19 cellular contexts compared by ENCODE assay signal in genomic region chr7:144325868-144326267, GRCh38. TPM values are rescaled to one million over a fixed set of nuclear protein-coding genes. Genes with fewer than 3 reads are reported as not detected.
A peak's percentile ranks its signal among the peaks of the same experiment; 100 is the strongest.
DNase-seq lines count a peak whose midpoint lies in the region; ATAC-seq, FAIRE-seq and TF ChIP-seq lines count a peak whose summit lies in the region.
"Not testable (repeated sequence)": the region's sequence is repeated elsewhere in the genome, so short reads cannot be mapped to it uniquely, and the experiment has no call there.
"Had no signal": no experiment of that assay in that cellular context is flagged by ENCODE, and none has a peak within 500 bp of the region (broad histone marks: within the 10 kb centered on the region; RNA-seq: fewer than 3 reads in every experiment).

No MANE protein-coding gene starts in this region.

- H3K27ac Mint-ChIP-seq in WTC11, result not testable (repeated sequence)

- H3K27me3 Mint-ChIP-seq in WTC11 (ENCODE audit: low read depth), result not testable (repeated sequence)

- H3K4me3 ChIP-seq in RWPE2 (ENCODE audit: severe bottlenecking); lower lobe of right lung: not testable (repeated sequence)

- H3K4me3 Mint-ChIP-seq in WTC11, result not testable (repeated sequence)

- not testable (repeated sequence) for TF ChIP-seq POLR2A in GM12891 (IDR thresholded peaks at IDR 0.05; ENCODE audit: low read depth, low read length)

- not testable (repeated sequence) for TF ChIP-seq RAD21 in Ishikawa (IDR thresholded peaks at IDR 0.05; ENCODE audit: low read depth)

- peak; percentile 71 for FAIRE-seq in GM12891 (lab: Jason Lieb, UNC)

- not testable (repeated sequence) for ATAC-seq in RWPE2 (ENCODE audit: low read depth); WTC11; Right ventricle myocardium inferior; left ventricle myocardium superior; lower lobe of right lung

- intact Hi-C loops in Right ventricle myocardium inferior (cut with DNase I); left ventricle myocardium superior (cut with micrococcal nuclease); lower lobe of right lung (cut with DNase I); posterior vena cava (cut with DNase I): not testable (repeated sequence)

- not testable (repeated sequence) for H3K4me1 Mint-ChIP-seq in WTC11

- not testable (repeated sequence) for H3K27ac ChIP-seq in RWPE2 (ENCODE audit: poor library complexity, severe bottlenecking); lower lobe of right lung

- not testable (repeated sequence) for H3K36me3 Mint-ChIP-seq in WTC11

- not testable (repeated sequence) for H3K9me3 ChIP-seq in RWPE2 (ENCODE audit: severe bottlenecking); lower lobe of right lung

- not testable (repeated sequence) for H3K36me3 ChIP-seq in RWPE2 (ENCODE audit: low read depth); lower lobe of right lung

- POLR2A ChIA-PET in WTC11 (lab: Charles Lee), result not testable (repeated sequence)

- H3K9me3 Mint-ChIP-seq in WTC11, result not testable (repeated sequence)

- not testable (repeated sequence) for TF ChIP-seq CTCF in RWPE2 (IDR thresholded peaks at IDR 0.05; ENCODE audit: poor library complexity, severe bottlenecking); WTC11 (IDR thresholded peaks at IDR 0.05); lower lobe of right lung (IDR thresholded peaks at IDR 0.05)

- CTCF ChIA-PET in WTC11 (lab: Charles Lee), result not testable (repeated sequence)

- not testable (repeated sequence) for H3K4me1 ChIP-seq in RWPE2 (ENCODE audit: insufficient read depth, poor library complexity, severe bottlenecking); lower lobe of right lung

- not testable (repeated sequence) for TF ChIP-seq EP300 in Ishikawa (IDR thresholded peaks at IDR 0.05; ENCODE audit: borderline replicate concordance)

- DNase-seq in GM12891 (ENCODE audit: insufficient read length, low spot score), result not testable (repeated sequence)
- DNase-seq in RWPE2 (ENCODE audit: low spot score) (peak; percentile 29), WTC11 (ENCODE audit: low spot score) (peak; percentile 7), Right ventricle myocardium inferior (ENCODE audit: missing footprints) (peak; percentile 37), left ventricle myocardium superior (peak; percentile 10), lower lobe of right lung (peak; percentile 34), posterior vena cava (ENCODE audit: low spot score) (peak; percentile 28)

- not testable (repeated sequence) for H3K27me3 ChIP-seq in RWPE2 (ENCODE audit: insufficient read depth, poor library complexity, severe bottlenecking); lower lobe of right lung (ENCODE audit: low read depth)

TF ChIP-seq in Ishikawa, 13 proteins besides CTCF, POLR2A, EP300 and RAD21:
- peak; percentile 23; the same call in 1 of the 2 replicates for TF ChIP-seq CEBPB (IDR thresholded peaks at IDR 0.05)

RNA-seq across cellular contexts. Expression of gene OR2A1, which starts 13.6 kb away (rescaled TPM):
- polyA plus RNA-seq in GM12891 (2012; ENCODE audit: low read depth, missing spikeins), result 0.39 TPM
- 0.15 to 0.27 TPM in 2 of 3 replicates, not detected in the other for total RNA-seq in WTC11 (2021)
- not detected for total RNA-seq in Right ventricle myocardium inferior
- not detected for total RNA-seq in left ventricle myocardium superior
- total RNA-seq in lower lobe of right lung, result 0.15 TPM
- not detected for total RNA-seq in posterior vena cava
- total RNA-seq: A172; B cell; Caco-2; Calu3; CD4-positive, alpha-beta memory T cell; CD4-positive, CD25-positive, alpha-beta regulatory T cell; CD8-positive, alpha-beta memory T cell; CD8-positive, alpha-beta T cell had no signal
- polyA plus RNA-seq: A549; AG04450; CD14-positive monocyte; CD8-positive, alpha-beta memory T cell had no signal

RNA-seq across cellular contexts. Expression of gene ARHGEF5, which starts 29.3 kb away (rescaled TPM):
- polyA plus RNA-seq in GM12891 (2012; ENCODE audit: low read depth, missing spikeins), result 4.8 TPM
- total RNA-seq in WTC11 (2021) (80.1 to 115 TPM (median 104 TPM) in 3 replicates), Right ventricle myocardium inferior (2.4 TPM), left ventricle myocardium superior (1.7 TPM), lower lobe of right lung (39.5 TPM), posterior vena cava (1 to 10 TPM; 8.8 to 9.7 TPM)
- total RNA-seq: A172 had no signal

RNA-seq across cellular contexts. Expression of gene CTAGE8, which starts 56.8 kb away (rescaled TPM):
- 0.31 TPM for polyA plus RNA-seq in GM12891 (2012; ENCODE audit: low read depth, missing spikeins)
- total RNA-seq in WTC11 (2021), result 5.6 to 8.4 TPM (median 7.9 TPM) in 3 replicates
- 0.22 TPM for total RNA-seq in Right ventricle myocardium inferior
- not detected for total RNA-seq in left ventricle myocardium superior
- 4.2 TPM for total RNA-seq in lower lobe of right lung
- 1 to 10 TPM in 1 of 2 donors, under 1 TPM in 1; 0.60 to 1.5 TPM for total RNA-seq in posterior vena cava
- total RNA-seq: A172; CD4-positive, CD25-positive, alpha-beta regulatory T cell had no signal
- polyA plus RNA-seq: CD14-positive monocyte had no signal
